In genomic region chr5:62043289-62044274, GRCh38 we compare ENCODE assay signal across 18 cellular contexts.
A peak's percentile ranks its signal among the peaks of the same experiment; 100 is the strongest.
DNase-seq lines count a peak whose midpoint lies in the region; TF ChIP-seq lines count a peak whose summit lies in the region.
"Had no signal": no experiment of that assay in that cellular context is flagged by ENCODE, and none has a peak within 500 bp of the region (broad histone marks: within the 10 kb centered on the region; RNA-seq: fewer than 3 reads in every experiment).

No MANE protein-coding gene starts in this region.

- H3K36me3 Mint-ChIP-seq in CD14-positive monocyte, result no peaks in the 10 kb centered on the region
- H3K36me3 Mint-ChIP-seq: CD4-positive, alpha-beta memory T cell; IgD-negative memory B cell had no signal

- intact Hi-C loops in CD14-positive monocyte (cut with micrococcal nuclease), result no loop called here

- no peak overlapping the region for H3K27ac Mint-ChIP-seq in CD14-positive monocyte
- H3K27ac Mint-ChIP-seq: CD4-positive, alpha-beta memory T cell; IgD-negative memory B cell had no signal

- H3K4me1 Mint-ChIP-seq in CD14-positive monocyte, result no peaks in the 10 kb centered on the region
- H3K4me1 Mint-ChIP-seq: CD4-positive, alpha-beta memory T cell; IgD-negative memory B cell had no signal

- DNase-seq in DMS 273 treated with DMSO at 0.1 percent for 48 hours (lab: John Stamatoyannopoulos, UW), result peak; percentile 50
- DNase-seq in NCI-H1105 treated with DMSO at 0.1 percent for 48 hours (lab: John Stamatoyannopoulos, UW), result peak; percentile 57
- peak; percentile 98 for DNase-seq in NCI-H69 (lab: John Stamatoyannopoulos, UW)
- DNase-seq in iPS DF 4.7 (ENCODE audit: extremely low read depth, low spot score), result peak; percentile 81
- DNase-seq in germinal center (ENCODE audit: low spot score), result no peak
- no peak for DNase-seq in NOMO-1 treated with dmso at 0.1 percent for 144 hours (lab: John Stamatoyannopoulos, UW; ENCODE audit: unreplicated experiment)
- no peak for DNase-seq in CD14-positive monocyte (ENCODE audit: low spot score)
- DNase-seq in GM13976 (ENCODE audit: low spot score), result no peak
- DNase-seq: ACHN; activated CD4-positive, alpha-beta T cell treated with anti-CD3 and anti-CD28 coated beads, Interleukin-2, amount 50 U/mL, for 4 hours; activated naive CD4-positive, alpha-beta T cell treated with Interleukin-2 at 50 U/mL for 16 hours; CD4-positive, alpha-beta memory T cell; left ventricle myocardium superior; NCI-H446 treated with DMSO at 0.1 percent for 48 hours; ovary; SK-N-SH; stimulated activated CD4-positive, alpha-beta T cell treated with anti-CD3 and anti-CD28 coated beads, Interleukin-2, amount 100 ng/mL, for 24 hours had no signal

- peaks cover 2 to 5% (median 2%) of the 10 kb centered on the region in 3 donors for H3K27me3 Mint-ChIP-seq in CD14-positive monocyte (ENCODE audit: low read depth in 3 of 3)

- peaks cover 0 to 4% (median 0%) of the 10 kb centered on the region in 7 donors for H3K9me3 Mint-ChIP-seq in CD14-positive monocyte

- TF ChIP-seq CTCF in CD14-positive monocyte (IDR thresholded peaks at IDR 0.05) (no peak), GM13976 (IDR thresholded peaks at IDR 0.05; ENCODE audit: borderline replicate concordance, control extremely low read depth, extremely low read depth, insufficient read depth, missing control alignments) (no peak)

- in situ Hi-C loops in GM13976 (cut with MboI; ENCODE audit: low sequenced_read_pairs, unreplicated experiment), result no loop called here

- H3K4me3 Mint-ChIP-seq in CD14-positive monocyte, result no peak overlapping the region
- H3K4me3 Mint-ChIP-seq: CD4-positive, alpha-beta memory T cell; IgD-negative memory B cell had no signal

Comparison
In these comparisons a context has a peak if more than half of its experiments do, and no peak if none do; other contexts are left out.
1. DNase-seq: peak in DMS 273 treated with DMSO at 0.1 percent for 48 hours (single experiment), NCI-H1105 treated with DMSO at 0.1 percent for 48 hours (single experiment), NCI-H69 (single experiment) and iPS DF 4.7 (single experiment); none in germinal center (single experiment), NOMO-1 treated with dmso at 0.1 percent for 144 hours (single experiment), CD14-positive monocyte (single experiment) and GM13976 (single experiment).